2 cellular contexts compared by ENCODE assay signal in the genomic region with DNA sequence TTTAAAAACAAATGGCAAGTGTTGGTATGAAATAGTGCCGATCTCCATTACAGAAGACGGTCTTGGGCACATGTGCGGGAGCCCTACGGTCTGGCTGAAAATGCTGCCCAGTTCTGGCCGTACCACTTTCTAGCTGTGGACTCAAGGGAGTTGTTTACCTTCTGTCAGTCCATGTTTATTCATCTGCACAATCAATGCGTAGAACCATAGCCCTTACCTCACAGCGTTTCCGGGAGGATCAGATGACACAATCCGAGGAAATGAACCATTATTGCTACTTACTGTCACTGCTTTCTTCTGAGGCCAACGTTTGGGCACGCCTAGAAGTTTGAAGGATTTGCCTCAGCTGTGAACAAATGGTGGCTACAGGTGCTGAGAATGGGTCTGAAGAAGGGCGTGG.
TF ChIP-seq lines count a peak whose summit lies in the region.

No MANE protein-coding gene starts in this region.

TF ChIP-seq in GM23338, 12 proteins besides CTCF, POLR2A, EP300 and RAD21 (continues in another document):
- no peak for TF ChIP-seq CREB1 (CRISPR knock-in tag; IDR thresholded peaks at IDR 0.05; ENCODE audit: low read depth)
- TF ChIP-seq EZH2 (IDR thresholded peaks at IDR 0.05; ENCODE audit: low read depth, unreplicated experiment) = no peak
- TF ChIP-seq JUNB (IDR thresholded peaks at IDR 0.05; ENCODE audit: unreplicated experiment) = no peak
- TF ChIP-seq NANOG (IDR thresholded peaks at IDR 0.05; ENCODE audit: borderline replicate concordance) = no peak
- TF ChIP-seq, protein P1, sequence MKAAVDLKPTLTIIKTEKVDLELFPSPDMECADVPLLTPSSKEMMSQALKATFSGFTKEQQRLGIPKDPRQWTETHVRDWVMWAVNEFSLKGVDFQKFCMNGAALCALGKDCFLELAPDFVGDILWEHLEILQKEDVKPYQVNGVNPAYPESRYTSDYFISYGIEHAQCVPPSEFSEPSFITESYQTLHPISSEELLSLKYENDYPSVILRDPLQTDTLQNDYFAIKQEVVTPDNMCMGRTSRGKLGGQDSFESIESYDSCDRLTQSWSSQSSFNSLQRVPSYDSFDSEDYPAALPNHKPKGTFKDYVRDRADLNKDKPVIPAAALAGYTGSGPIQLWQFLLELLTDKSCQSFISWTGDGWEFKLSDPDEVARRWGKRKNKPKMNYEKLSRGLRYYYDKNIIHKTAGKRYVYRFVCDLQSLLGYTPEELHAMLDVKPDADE (IDR thresholded peaks at IDR 0.05) = no peak
- TF ChIP-seq EZH2phosphoT487 (IDR thresholded peaks at IDR 0.05; ENCODE audit: unreplicated experiment) = no peak
- no peak for TF ChIP-seq ZNF114 (CRISPR knock-in tag; IDR thresholded peaks at IDR 0.05)
- TF ChIP-seq, protein P2, sequence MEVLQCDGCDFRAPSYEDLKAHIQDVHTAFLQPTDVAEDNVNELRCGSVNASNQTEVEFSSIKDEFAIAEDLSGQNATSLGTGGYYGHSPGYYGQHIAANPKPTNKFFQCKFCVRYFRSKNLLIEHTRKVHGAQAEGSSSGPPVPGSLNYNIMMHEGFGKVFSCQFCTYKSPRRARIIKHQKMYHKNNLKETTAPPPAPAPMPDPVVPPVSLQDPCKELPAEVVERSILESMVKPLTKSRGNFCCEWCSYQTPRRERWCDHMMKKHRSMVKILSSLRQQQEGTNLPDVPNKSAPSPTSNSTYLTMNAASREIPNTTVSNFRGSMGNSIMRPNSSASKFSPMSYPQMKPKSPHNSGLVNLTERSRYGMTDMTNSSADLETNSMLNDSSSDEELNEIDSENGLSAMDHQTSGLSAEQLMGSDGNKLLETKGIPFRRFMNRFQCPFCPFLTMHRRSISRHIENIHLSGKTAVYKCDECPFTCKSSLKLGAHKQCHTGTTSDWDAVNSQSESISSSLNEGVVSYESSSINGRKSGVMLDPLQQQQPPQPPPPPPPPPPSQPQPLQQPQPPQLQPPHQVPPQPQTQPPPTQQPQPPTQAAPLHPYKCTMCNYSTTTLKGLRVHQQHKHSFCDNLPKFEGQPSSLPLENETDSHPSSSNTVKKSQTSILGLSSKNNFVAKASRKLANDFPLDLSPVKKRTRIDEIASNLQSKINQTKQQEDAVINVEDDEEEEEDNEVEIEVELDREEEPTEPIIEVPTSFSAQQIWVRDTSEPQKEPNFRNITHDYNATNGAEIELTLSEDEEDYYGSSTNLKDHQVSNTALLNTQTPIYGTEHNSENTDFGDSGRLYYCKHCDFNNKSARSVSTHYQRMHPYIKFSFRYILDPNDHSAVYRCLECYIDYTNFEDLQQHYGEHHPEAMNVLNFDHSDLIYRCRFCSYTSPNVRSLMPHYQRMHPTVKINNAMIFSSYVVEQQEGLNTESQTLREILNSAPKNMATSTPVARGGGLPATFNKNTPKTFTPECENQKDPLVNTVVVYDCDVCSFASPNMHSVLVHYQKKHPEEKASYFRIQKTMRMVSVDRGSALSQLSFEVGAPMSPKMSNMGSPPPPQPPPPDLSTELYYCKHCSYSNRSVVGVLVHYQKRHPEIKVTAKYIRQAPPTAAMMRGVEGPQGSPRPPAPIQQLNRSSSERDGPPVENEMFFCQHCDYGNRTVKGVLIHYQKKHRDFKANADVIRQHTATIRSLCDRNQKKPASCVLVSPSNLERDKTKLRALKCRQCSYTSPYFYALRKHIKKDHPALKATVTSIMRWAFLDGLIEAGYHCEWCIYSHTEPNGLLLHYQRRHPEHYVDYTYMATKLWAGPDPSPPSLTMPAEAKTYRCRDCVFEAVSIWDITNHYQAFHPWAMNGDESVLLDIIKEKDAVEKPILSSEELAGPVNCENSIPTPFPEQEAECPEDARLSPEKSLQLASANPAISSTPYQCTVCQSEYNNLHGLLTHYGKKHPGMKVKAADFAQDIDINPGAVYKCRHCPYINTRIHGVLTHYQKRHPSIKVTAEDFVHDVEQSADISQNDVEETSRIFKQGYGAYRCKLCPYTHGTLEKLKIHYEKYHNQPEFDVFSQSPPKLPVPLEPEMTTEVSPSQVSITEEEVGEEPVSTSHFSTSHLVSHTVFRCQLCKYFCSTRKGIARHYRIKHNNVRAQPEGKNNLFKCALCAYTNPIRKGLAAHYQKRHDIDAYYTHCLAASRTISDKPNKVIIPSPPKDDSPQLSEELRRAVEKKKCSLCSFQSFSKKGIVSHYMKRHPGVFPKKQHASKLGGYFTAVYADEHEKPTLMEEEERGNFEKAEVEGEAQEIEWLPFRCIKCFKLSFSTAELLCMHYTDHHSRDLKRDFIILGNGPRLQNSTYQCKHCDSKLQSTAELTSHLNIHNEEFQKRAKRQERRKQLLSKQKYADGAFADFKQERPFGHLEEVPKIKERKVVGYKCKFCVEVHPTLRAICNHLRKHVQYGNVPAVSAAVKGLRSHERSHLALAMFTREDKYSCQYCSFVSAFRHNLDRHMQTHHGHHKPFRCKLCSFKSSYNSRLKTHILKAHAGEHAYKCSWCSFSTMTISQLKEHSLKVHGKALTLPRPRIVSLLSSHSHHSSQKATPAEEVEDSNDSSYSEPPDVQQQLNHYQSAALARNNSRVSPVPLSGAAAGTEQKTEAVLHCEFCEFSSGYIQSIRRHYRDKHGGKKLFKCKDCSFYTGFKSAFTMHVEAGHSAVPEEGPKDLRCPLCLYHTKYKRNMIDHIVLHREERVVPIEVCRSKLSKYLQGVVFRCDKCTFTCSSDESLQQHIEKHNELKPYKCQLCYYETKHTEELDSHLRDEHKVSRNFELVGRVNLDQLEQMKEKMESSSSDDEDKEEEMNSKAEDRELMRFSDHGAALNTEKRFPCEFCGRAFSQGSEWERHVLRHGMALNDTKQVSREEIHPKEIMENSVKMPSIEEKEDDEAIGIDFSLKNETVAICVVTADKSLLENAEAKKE (CRISPR knock-in tag; IDR thresholded peaks at IDR 0.05) = no peak
- TF ChIP-seq, protein P3, sequence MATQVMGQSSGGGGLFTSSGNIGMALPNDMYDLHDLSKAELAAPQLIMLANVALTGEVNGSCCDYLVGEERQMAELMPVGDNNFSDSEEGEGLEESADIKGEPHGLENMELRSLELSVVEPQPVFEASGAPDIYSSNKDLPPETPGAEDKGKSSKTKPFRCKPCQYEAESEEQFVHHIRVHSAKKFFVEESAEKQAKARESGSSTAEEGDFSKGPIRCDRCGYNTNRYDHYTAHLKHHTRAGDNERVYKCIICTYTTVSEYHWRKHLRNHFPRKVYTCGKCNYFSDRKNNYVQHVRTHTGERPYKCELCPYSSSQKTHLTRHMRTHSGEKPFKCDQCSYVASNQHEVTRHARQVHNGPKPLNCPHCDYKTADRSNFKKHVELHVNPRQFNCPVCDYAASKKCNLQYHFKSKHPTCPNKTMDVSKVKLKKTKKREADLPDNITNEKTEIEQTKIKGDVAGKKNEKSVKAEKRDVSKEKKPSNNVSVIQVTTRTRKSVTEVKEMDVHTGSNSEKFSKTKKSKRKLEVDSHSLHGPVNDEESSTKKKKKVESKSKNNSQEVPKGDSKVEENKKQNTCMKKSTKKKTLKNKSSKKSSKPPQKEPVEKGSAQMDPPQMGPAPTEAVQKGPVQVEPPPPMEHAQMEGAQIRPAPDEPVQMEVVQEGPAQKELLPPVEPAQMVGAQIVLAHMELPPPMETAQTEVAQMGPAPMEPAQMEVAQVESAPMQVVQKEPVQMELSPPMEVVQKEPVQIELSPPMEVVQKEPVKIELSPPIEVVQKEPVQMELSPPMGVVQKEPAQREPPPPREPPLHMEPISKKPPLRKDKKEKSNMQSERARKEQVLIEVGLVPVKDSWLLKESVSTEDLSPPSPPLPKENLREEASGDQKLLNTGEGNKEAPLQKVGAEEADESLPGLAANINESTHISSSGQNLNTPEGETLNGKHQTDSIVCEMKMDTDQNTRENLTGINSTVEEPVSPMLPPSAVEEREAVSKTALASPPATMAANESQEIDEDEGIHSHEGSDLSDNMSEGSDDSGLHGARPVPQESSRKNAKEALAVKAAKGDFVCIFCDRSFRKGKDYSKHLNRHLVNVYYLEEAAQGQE (IDR thresholded peaks at IDR 0.05; ENCODE audit: unreplicated experiment) = no peak
- TF ChIP-seq STAT1 (IDR thresholded peaks at IDR 0.05; ENCODE audit: unreplicated experiment) = no peak

TF ChIP-seq in HepG2, 621 proteins besides CTCF, POLR2A, EP300 and RAD21 (continues in another document):
- no peak for TF ChIP-seq HNF4G (IDR thresholded peaks at IDR 0.05; ENCODE audit: borderline replicate concordance, low read depth, low read length)
- TF ChIP-seq HNF4G (CRISPR knock-in tag; IDR thresholded peaks at IDR 0.05; ENCODE audit: borderline replicate concordance, low read depth) = no peak
- TF ChIP-seq SOX5 (CRISPR knock-in tag; IDR thresholded peaks at IDR 0.05; ENCODE audit: borderline replicate concordance) = peak; percentile 92
- 0 out of 2 replicates have a peak, but pooled peaks have one; percentile 21 for TF ChIP-seq STAG1 (CRISPR knock-in tag; IDR thresholded peaks at IDR 0.05)
- TF ChIP-seq RNF2 (conservative IDR thresholded peaks at IDR 0.05; ENCODE audit: low read depth) = no peak
- TF ChIP-seq, protein P4, sequence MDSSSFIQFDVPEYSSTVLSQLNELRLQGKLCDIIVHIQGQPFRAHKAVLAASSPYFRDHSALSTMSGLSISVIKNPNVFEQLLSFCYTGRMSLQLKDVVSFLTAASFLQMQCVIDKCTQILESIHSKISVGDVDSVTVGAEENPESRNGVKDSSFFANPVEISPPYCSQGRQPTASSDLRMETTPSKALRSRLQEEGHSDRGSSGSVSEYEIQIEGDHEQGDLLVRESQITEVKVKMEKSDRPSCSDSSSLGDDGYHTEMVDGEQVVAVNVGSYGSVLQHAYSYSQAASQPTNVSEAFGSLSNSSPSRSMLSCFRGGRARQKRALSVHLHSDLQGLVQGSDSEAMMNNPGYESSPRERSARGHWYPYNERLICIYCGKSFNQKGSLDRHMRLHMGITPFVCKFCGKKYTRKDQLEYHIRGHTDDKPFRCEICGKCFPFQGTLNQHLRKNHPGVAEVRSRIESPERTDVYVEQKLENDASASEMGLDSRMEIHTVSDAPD (CRISPR knock-in tag; IDR thresholded peaks at IDR 0.05) = no peak
- no peak for TF ChIP-seq SIN3B (IDR thresholded peaks at IDR 0.05; ENCODE audit: low read length)
- no peak for TF ChIP-seq RFX3 (CRISPR knock-in tag; IDR thresholded peaks at IDR 0.05)
- TF ChIP-seq, protein P5, sequence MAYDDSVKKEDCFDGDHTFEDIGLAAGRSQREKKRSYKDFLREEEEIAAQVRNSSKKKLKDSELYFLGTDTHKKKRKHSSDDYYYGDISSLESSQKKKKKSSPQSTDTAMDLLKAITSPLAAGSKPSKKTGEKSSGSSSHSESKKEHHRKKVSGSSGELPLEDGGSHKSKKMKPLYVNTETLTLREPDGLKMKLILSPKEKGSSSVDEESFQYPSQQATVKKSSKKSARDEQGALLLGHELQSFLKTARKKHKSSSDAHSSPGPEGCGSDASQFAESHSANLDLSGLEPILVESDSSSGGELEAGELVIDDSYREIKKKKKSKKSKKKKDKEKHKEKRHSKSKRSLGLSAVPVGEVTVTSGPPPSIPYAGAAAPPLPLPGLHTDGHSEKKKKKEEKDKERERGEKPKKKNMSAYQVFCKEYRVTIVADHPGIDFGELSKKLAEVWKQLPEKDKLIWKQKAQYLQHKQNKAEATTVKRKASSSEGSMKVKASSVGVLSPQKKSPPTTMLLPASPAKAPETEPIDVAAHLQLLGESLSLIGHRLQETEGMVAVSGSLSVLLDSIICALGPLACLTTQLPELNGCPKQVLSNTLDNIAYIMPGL (CRISPR knock-in tag; IDR thresholded peaks at IDR 0.05; ENCODE audit: borderline replicate concordance in 1 of 2, low read depth in 1 of 2) = 0 out of 4 replicates have a peak, but pooled peaks of 1 of the 2 experiments have one; percentile 34
- TF ChIP-seq, protein P6, sequence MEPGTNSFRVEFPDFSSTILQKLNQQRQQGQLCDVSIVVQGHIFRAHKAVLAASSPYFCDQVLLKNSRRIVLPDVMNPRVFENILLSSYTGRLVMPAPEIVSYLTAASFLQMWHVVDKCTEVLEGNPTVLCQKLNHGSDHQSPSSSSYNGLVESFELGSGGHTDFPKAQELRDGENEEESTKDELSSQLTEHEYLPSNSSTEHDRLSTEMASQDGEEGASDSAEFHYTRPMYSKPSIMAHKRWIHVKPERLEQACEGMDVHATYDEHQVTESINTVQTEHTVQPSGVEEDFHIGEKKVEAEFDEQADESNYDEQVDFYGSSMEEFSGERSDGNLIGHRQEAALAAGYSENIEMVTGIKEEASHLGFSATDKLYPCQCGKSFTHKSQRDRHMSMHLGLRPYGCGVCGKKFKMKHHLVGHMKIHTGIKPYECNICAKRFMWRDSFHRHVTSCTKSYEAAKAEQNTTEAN (CRISPR knock-in tag; conservative IDR thresholded peaks at IDR 0.05) = no peak
- TF ChIP-seq KDM5B (CRISPR knock-in tag; IDR thresholded peaks at IDR 0.05; ENCODE audit: borderline replicate concordance) = no peak
- TF ChIP-seq NR2F1 (CRISPR knock-in tag; IDR thresholded peaks at IDR 0.05) = no peak
- TF ChIP-seq, protein P7, sequence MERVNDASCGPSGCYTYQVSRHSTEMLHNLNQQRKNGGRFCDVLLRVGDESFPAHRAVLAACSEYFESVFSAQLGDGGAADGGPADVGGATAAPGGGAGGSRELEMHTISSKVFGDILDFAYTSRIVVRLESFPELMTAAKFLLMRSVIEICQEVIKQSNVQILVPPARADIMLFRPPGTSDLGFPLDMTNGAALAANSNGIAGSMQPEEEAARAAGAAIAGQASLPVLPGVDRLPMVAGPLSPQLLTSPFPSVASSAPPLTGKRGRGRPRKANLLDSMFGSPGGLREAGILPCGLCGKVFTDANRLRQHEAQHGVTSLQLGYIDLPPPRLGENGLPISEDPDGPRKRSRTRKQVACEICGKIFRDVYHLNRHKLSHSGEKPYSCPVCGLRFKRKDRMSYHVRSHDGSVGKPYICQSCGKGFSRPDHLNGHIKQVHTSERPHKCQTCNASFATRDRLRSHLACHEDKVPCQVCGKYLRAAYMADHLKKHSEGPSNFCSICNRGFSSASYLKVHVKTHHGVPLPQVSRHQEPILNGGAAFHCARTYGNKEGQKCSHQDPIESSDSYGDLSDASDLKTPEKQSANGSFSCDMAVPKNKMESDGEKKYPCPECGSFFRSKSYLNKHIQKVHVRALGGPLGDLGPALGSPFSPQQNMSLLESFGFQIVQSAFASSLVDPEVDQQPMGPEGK (CRISPR knock-in tag; IDR thresholded peaks at IDR 0.05) = peak; percentile 40; the same call in 1 of the 2 replicates
- TF ChIP-seq NFKBIZ (CRISPR knock-in tag; IDR thresholded peaks at IDR 0.05) = no peak; the same call in 1 of the 2 replicates
- TF ChIP-seq ZBTB7B (CRISPR knock-in tag; IDR thresholded peaks at IDR 0.05) = no peak
- peak; percentile 76 for TF ChIP-seq ZSCAN25 (CRISPR knock-in tag; IDR thresholded peaks at IDR 0.05)
- peak; percentile 31; the same call in 1 of the 2 replicates for TF ChIP-seq TBX3 (IDR thresholded peaks at IDR 0.05; ENCODE audit: borderline replicate concordance)
- TF ChIP-seq SSRP1 (CRISPR knock-in tag; IDR thresholded peaks at IDR 0.05) = no peak; the same call in 1 of the 2 replicates
- no peak for TF ChIP-seq IRX3 (CRISPR knock-in tag; IDR thresholded peaks at IDR 0.05; ENCODE audit: borderline replicate concordance, low read depth)
